Comparison of ENCODE assay signal across 8 cellular contexts in the genomic region with DNA sequence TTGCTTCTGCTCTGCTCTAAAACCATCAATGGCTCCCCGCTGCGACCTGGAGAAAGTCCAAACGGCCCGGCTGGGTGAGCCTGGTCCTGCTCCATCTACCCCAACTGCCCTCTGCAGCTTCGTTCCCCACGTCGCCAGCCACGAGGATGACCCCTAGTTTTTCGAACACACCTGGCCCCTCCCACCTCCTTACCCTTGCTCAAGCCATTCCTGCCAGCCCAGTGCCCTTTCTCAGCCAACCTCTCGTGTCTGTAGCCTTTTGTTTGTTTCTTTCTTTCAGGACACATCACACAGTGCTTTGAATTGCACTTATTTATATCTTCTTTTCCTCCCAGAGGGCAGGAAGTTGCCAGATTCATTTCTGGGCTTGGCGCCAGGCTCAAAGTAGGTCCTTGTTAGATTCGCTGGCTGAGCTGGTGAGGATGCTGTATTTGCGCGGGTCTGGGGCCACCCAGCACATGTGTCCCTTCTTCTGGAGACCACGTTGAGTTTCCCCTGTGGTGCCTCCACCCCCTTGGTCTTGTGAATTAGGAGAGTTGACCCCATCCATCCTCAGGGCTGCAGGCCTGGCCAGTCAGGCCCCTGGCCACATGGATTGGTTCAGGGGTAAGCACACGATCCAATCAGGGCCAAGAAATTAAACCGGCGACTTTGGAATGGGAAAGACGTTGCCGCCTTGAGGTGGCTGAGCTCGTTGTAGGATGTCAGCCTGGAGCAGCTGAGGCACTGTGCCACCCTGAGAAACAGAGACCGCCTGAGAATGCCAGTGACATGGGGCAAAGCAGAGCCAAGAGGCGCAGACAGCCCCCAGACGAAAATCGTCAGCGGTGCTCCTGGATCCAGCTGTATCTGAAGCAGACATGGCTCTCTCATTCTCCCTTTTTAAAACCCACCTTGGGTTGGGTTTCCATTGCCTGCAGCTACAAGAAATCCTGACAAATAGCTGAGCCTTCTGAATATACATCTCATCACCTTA.
DNase-seq lines count a peak whose midpoint lies in the region; ATAC-seq lines count a peak whose summit lies in the region.

No MANE protein-coding gene starts in this region.

- DNase-seq in DMS79 treated with DMSO at 0.1 percent for 48 hours (lab: John Stamatoyannopoulos, UW) (peak; percentile 94), NCI-H2107 treated with DMSO at 0.1 percent for 48 hours (lab: John Stamatoyannopoulos, UW; ENCODE audit: unreplicated experiment) (peak; percentile 71), astrocyte of the hippocampus (ENCODE audit: low read depth, low spot score) (peak; percentile 87), inferior parietal cortex (ENCODE audit: extremely low spot score) (peak; percentile 72), stromal cell of bone marrow (ENCODE audit: low read depth) (peak; percentile 85)
- DNase-seq in activated CD8-positive, alpha-beta memory T cell treated with anti-CD3 and anti-CD28 coated beads, Interleukin-2, amount 50 U/mL, for 48 hours: no peak

- ATAC-seq in HG03039 (IDR thresholded peaks at IDR 0.05; ENCODE audit: unreplicated experiment) (no peak), HG03571 (IDR thresholded peaks at IDR 0.05; ENCODE audit: unreplicated experiment) (no peak)
